In genomic region chr7:1175967-1176851, GRCh38 we compare ENCODE assay signal across 8 cellular contexts. TPM values are rescaled to one million over a fixed set of nuclear protein-coding genes. Genes with fewer than 3 reads are reported as not detected.
DNase-seq lines count a peak whose midpoint lies in the region; FAIRE-seq and TF ChIP-seq lines count a peak whose summit lies in the region.

No MANE protein-coding gene starts in this region.

- in situ Hi-C loops in T47D (cut with HindIII; ENCODE audit: low pct_unique_long_range_greater_than_20kb, low sequenced_read_pairs) = no loop called here

- H3K27ac ChIP-seq in VCaP (peak overlapping the region; percentile 40; the same call in 1 of the 2 replicates), kidney (ENCODE audit: low read depth in 2 of 2, low read length in 2 of 2) (no peak overlapping the region)

- H3K9me3 ChIP-seq in kidney (ENCODE audit: control insufficient read depth in 1 of 2, low read length in 2 of 2) = no peaks in the 10 kb centered on the region

- TF ChIP-seq CTCF in VCaP (conservative IDR thresholded peaks at IDR 0.05) = peak; percentile 91
- peak; percentile 88 for TF ChIP-seq CTCF in kidney (IDR thresholded peaks at IDR 0.05; ENCODE audit: borderline replicate concordance, extremely low read depth, insufficient read depth)

- H3K4me3 ChIP-seq in kidney (ENCODE audit: low read length in 2 of 2) = peak overlapping the region in 1 of 2 donors; percentile 49

- H3K4me1 ChIP-seq in kidney (ENCODE audit: control insufficient read depth in 1 of 2, insufficient read depth in 1 of 2, low read depth in 1 of 2, low read length in 2 of 2) = peaks cover 3% of the 10 kb centered on the region in 2 donors

- intact Hi-C loops in kidney (cut with DNase I) = loop anchor here (10.0 kb wide), 1 partner anchor 181 kb away; no protein-coding TSS in a partner anchor

- no peak for FAIRE-seq in kidney (lab: Jason Lieb, UNC)

- H3K36me3 ChIP-seq in kidney (ENCODE audit: control insufficient read depth in 1 of 2, insufficient read depth in 2 of 2, low read length in 2 of 2) = no peaks in the 10 kb centered on the region

- H3K9ac ChIP-seq in kidney (ENCODE audit: low read length in 2 of 2) = peak overlapping the region in 1 of 2 donors; percentile 55

- DNase-seq in COLO829 (ENCODE audit: low spot score) (peak; percentile 81), H4 (ENCODE audit: low spot score) (peak; percentile 90), NCI-H2107 (lab: John Stamatoyannopoulos, UW) (peak; percentile 83), T47D (ENCODE audit: low read depth in 1 of 2, low spot score in 1 of 2) (peak; percentile 73 to 84), kidney (peak; percentile 92), NCI-H2227 treated with DMSO at 0.1 percent for 48 hours (lab: John Stamatoyannopoulos, UW) (no peak)
- DNase-seq in stimulated activated CD4-positive, alpha-beta T cell treated with anti-CD3 and anti-CD28 coated beads, Interleukin-15, amount 100 ng/mL, for 48 hours (ENCODE audit: low read depth in 2 of 2) = peak; percentile 70 to 82

RNA-seq across cellular contexts. Expression of gene ZFAND2A, which starts 16.2 kb away (rescaled TPM):
- total RNA-seq in H4 (2014; rRNA removed; shearing (Covaris generic)) = 41.1 and 52.5 TPM in 2 replicates
- total RNA-seq in kidney = 21.9 TPM
- 27.6 TPM for polyA plus RNA-seq in kidney (ENCODE audit: insufficient read depth, low read depth, low replicate concordance)

RNA-seq across cellular contexts. Expression of gene UNCX, which starts 56.5 kb away (rescaled TPM):
- total RNA-seq in H4 (2014; rRNA removed; shearing (Covaris generic)) = not detected in 2 replicates
- 2.0 TPM for total RNA-seq in kidney
- 1.4 TPM for polyA plus RNA-seq in kidney (ENCODE audit: insufficient read depth, low read depth, low replicate concordance)
